19 cellular contexts compared by ENCODE assay signal in genomic region chr1:228914700-228915099, GRCh38.
A peak's percentile ranks its signal among the peaks of the same experiment; 100 is the strongest.
DNase-seq lines count a peak whose midpoint lies in the region; ATAC-seq and TF ChIP-seq lines count a peak whose summit lies in the region.
"Had no signal": no experiment of that assay in that cellular context is flagged by ENCODE, and none has a peak within 500 bp of the region (broad histone marks: within the 10 kb centered on the region; RNA-seq: fewer than 3 reads in every experiment).

No MANE protein-coding gene starts in this region.

- peaks cover 2% of the 10 kb centered on the region for H3K9me3 Mint-ChIP-seq in activated CD4-positive, alpha-beta T cell treated with anti-CD3 and anti-CD28 coated beads for 36 hours (ENCODE audit: low read depth)
- peaks cover 8% of the 10 kb centered on the region for H3K9me3 Mint-ChIP-seq in activated naive CD8-positive, alpha-beta T cell treated with anti-CD3 and anti-CD28 coated beads, Interleukin-2, amount 10 ng/mL, durations not matched to agents 7 days and 5 days
- H3K9me3 Mint-ChIP-seq in activated naive CD8-positive, alpha-beta T cell treated with anti-CD3 and anti-CD28 coated beads for 36 hours = peaks cover 1% of the 10 kb centered on the region
- H3K9me3 Mint-ChIP-seq: CD8-positive, alpha-beta T cell had no signal

- no peaks in the 10 kb centered on the region for H3K4me1 Mint-ChIP-seq in activated CD4-positive, alpha-beta T cell treated with anti-CD3 and anti-CD28 coated beads for 36 hours
- peaks cover 2% of the 10 kb centered on the region for H3K4me1 Mint-ChIP-seq in activated naive CD8-positive, alpha-beta T cell treated with anti-CD3 and anti-CD28 coated beads, Interleukin-2, amount 10 ng/mL, durations not matched to agents 7 days and 5 days
- no peaks in the 10 kb centered on the region for H3K4me1 Mint-ChIP-seq in activated naive CD8-positive, alpha-beta T cell treated with anti-CD3 and anti-CD28 coated beads for 36 hours
- H3K4me1 Mint-ChIP-seq: B cell; CD4-positive, CD25-positive, alpha-beta regulatory T cell had no signal

- H3K36me3 Mint-ChIP-seq in activated CD4-positive, alpha-beta T cell treated with anti-CD3 and anti-CD28 coated beads for 36 hours (ENCODE audit: low read depth) = no peaks in the 10 kb centered on the region
- H3K36me3 Mint-ChIP-seq in activated naive CD8-positive, alpha-beta T cell treated with anti-CD3 and anti-CD28 coated beads, Interleukin-2, amount 10 ng/mL, durations not matched to agents 7 days and 5 days = no peaks in the 10 kb centered on the region
- no peaks in the 10 kb centered on the region for H3K36me3 Mint-ChIP-seq in activated naive CD8-positive, alpha-beta T cell treated with anti-CD3 and anti-CD28 coated beads for 36 hours
- H3K36me3 Mint-ChIP-seq: CD4-positive, CD25-positive, alpha-beta regulatory T cell; CD8-positive, alpha-beta T cell had no signal

- no peak for TF ChIP-seq CTCF in spleen (IDR thresholded peaks at IDR 0.05 in 8 of 11, conservative IDR thresholded peaks at IDR 0.05 in 3 of 11)

- H3K27me3 ChIP-seq in spleen (replicated peaks in 1 of 7) = no peaks in the 10 kb centered on the region
- H3K27me3 ChIP-seq: BLaER1 had no signal

- TF ChIP-seq POLR2A in spleen (IDR thresholded peaks at IDR 0.05) = no peak

- no peaks in the 10 kb centered on the region for H3K4me1 ChIP-seq in spleen
- H3K4me1 ChIP-seq: Caco-2, HAP-1 had no signal

- 56 to 68% (median 66%) methylated on average over 1 of the region's 1 CpG for WGBS in spleen, 5 donors

- no peak overlapping the region for H3K27ac ChIP-seq in spleen
- H3K27ac ChIP-seq: 22Rv1, BLaER1, C4-2B had no signal

- POLR2A ChIA-PET in activated CD4-positive, alpha-beta T cell treated with anti-CD3 and anti-CD28 coated beads for 36 hours (lab: Charles Lee) = no interaction called here
- POLR2A ChIA-PET in activated naive CD8-positive, alpha-beta T cell treated with anti-CD3 and anti-CD28 coated beads, Interleukin-2, amount 10 ng/mL, durations not matched to agents 7 days and 5 days (lab: Charles Lee) = interaction anchor here (1.3 kb wide), 1 partner anchor 11 kb away, joined by 3 read pairs; no protein-coding TSS in a partner anchor

- intact Hi-C loops in activated CD4-positive, alpha-beta T cell treated with anti-CD3 and anti-CD28 coated beads for 36 hours (cut with DNase I, micrococcal nuclease) = no loop called here
- intact Hi-C loops in spleen (cut with DNase I; ENCODE audit: low total_unique reads) = no loop called here

- H3K27ac Mint-ChIP-seq in activated CD4-positive, alpha-beta T cell treated with anti-CD3 and anti-CD28 coated beads for 36 hours = no peak overlapping the region
- no peak overlapping the region for H3K27ac Mint-ChIP-seq in activated naive CD8-positive, alpha-beta T cell treated with anti-CD3 and anti-CD28 coated beads, Interleukin-2, amount 10 ng/mL, durations not matched to agents 7 days and 5 days
- H3K27ac Mint-ChIP-seq in activated naive CD8-positive, alpha-beta T cell treated with anti-CD3 and anti-CD28 coated beads for 36 hours = no peak overlapping the region
- H3K27ac Mint-ChIP-seq: B cell; CD4-positive, CD25-positive, alpha-beta regulatory T cell; CD8-positive, alpha-beta T cell had no signal

- no peaks in the 10 kb centered on the region for H3K9me3 ChIP-seq in spleen
- H3K9me3 ChIP-seq: BLaER1, Caco-2, HAP-1 had no signal

- CTCF ChIA-PET in activated CD4-positive, alpha-beta T cell treated with anti-CD3 and anti-CD28 coated beads for 36 hours (lab: Charles Lee) = interaction anchor here (0.9 kb wide), 1 partner anchor 250 kb away, joined by 3 read pairs; no protein-coding TSS in a partner anchor

- no peak overlapping the region for H3K4me3 Mint-ChIP-seq in activated CD4-positive, alpha-beta T cell treated with anti-CD3 and anti-CD28 coated beads for 36 hours
- H3K4me3 Mint-ChIP-seq in activated naive CD8-positive, alpha-beta T cell treated with anti-CD3 and anti-CD28 coated beads, Interleukin-2, amount 10 ng/mL, durations not matched to agents 7 days and 5 days = no peak overlapping the region
- no peak overlapping the region for H3K4me3 Mint-ChIP-seq in activated naive CD8-positive, alpha-beta T cell treated with anti-CD3 and anti-CD28 coated beads for 36 hours
- H3K4me3 Mint-ChIP-seq: B cell; CD4-positive, CD25-positive, alpha-beta regulatory T cell; CD8-positive, alpha-beta T cell had no signal

- peak; percentile 80 for ATAC-seq in activated CD4-positive, alpha-beta T cell treated with anti-CD3 and anti-CD28 coated beads for 36 hours
- peak; percentile 52 for ATAC-seq in activated naive CD8-positive, alpha-beta T cell treated with anti-CD3 and anti-CD28 coated beads, Interleukin-2, amount 10 ng/mL, durations not matched to agents 7 days and 5 days (ENCODE audit: low read depth)
- ATAC-seq: CD8-positive, alpha-beta T cell had no signal

- no peaks in the 10 kb centered on the region for H3K36me3 ChIP-seq in spleen
- H3K36me3 ChIP-seq: BLaER1, HAP-1 had no signal

- H3K27me3 Mint-ChIP-seq in activated CD4-positive, alpha-beta T cell treated with anti-CD3 and anti-CD28 coated beads for 36 hours = no peaks in the 10 kb centered on the region
- H3K27me3 Mint-ChIP-seq in activated naive CD8-positive, alpha-beta T cell treated with anti-CD3 and anti-CD28 coated beads, Interleukin-2, amount 10 ng/mL, durations not matched to agents 7 days and 5 days = no peaks in the 10 kb centered on the region
- H3K27me3 Mint-ChIP-seq in activated naive CD8-positive, alpha-beta T cell treated with anti-CD3 and anti-CD28 coated beads for 36 hours = no peaks in the 10 kb centered on the region
- H3K27me3 Mint-ChIP-seq: CD4-positive, CD25-positive, alpha-beta regulatory T cell had no signal

- no peak for DNase-seq in activated CD4-positive, alpha-beta T cell treated with anti-CD3 and anti-CD28 coated beads for 36 hours
- DNase-seq in activated CD4-positive, alpha-beta T cell treated with anti-CD3 and anti-CD28 coated beads for 4 hours = no peak
- no peak for DNase-seq in activated naive CD8-positive, alpha-beta T cell treated with anti-CD3 and anti-CD28 coated beads, Interleukin-2, amount 10 ng/mL, durations not matched to agents 7 days and 5 days
- DNase-seq in activated naive CD8-positive, alpha-beta T cell treated with anti-CD3 and anti-CD28 coated beads for 36 hours = no peak
- DNase-seq in spleen (peak; percentile 7), ureter (ENCODE audit: low spot score) (peak; percentile 2), NCI-H1048 (lab: John Stamatoyannopoulos, UW) (no peak), NCI-H345 (lab: John Stamatoyannopoulos, UW) (no peak)
- DNase-seq: Caco-2; CD4-positive, CD25-positive, alpha-beta regulatory T cell; DMS153; DND-41; GOT3 had no signal

- H3K4me3 ChIP-seq in spleen = no peak overlapping the region
- H3K4me3 ChIP-seq: BLaER1, HAP-1 had no signal

Comparison
In these comparisons a context has a peak if more than half of its experiments do, and no peak if none do; other contexts are left out.
1. DNase-seq: peak in spleen (single experiment) and ureter (single experiment); none in activated CD4-positive, alpha-beta T cell treated with anti-CD3 and anti-CD28 coated beads for 36 hours (single experiment), activated CD4-positive, alpha-beta T cell treated with anti-CD3 and anti-CD28 coated beads for 4 hours (0 of 2), activated naive CD8-positive, alpha-beta T cell treated with anti-CD3 and anti-CD28 coated beads, Interleukin-2, amount 10 ng/mL, durations not matched to agents 7 days and 5 days (single experiment), activated naive CD8-positive, alpha-beta T cell treated with anti-CD3 and anti-CD28 coated beads for 36 hours (single experiment), NCI-H1048 (single experiment) and NCI-H345 (single experiment).